18 cellular contexts compared by ENCODE assay signal in the genomic region with DNA sequence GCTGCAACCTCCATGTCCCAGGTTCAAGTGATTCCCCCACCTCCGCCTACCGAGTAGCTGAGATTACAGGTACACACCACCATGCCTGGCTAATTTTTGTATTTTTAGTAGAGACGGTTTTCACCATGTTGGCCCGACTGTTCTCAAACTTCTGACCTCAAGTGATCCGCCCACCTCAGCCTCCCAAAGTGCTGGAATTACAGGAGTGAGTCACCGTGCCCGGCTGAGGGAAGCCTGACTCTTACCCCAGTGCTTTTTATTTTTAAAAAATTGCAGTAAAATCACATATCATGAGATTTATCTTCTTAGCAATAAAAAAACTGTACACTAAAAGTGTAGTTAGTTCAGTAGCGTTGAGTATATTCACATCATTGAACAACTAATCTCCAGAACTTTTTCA.
DNase-seq lines count a peak whose midpoint lies in the region; ATAC-seq and TF ChIP-seq lines count a peak whose summit lies in the region.
"Had no signal": no experiment of that assay in that cellular context is flagged by ENCODE, and none has a peak within 500 bp of the region (broad histone marks: within the 10 kb centered on the region; RNA-seq: fewer than 3 reads in every experiment).

No MANE protein-coding gene starts in this region.

- intact Hi-C loops in activated CD4-positive, alpha-beta T cell treated with anti-CD3 and anti-CD28 coated beads for 36 hours (cut with DNase I, micrococcal nuclease) = no loop called here

- POLR2A ChIA-PET in SK-N-SH (lab: Yijun Ruan, JAX) = no interaction called here
- POLR2A ChIA-PET in activated CD4-positive, alpha-beta T cell treated with anti-CD3 and anti-CD28 coated beads for 36 hours (lab: Charles Lee) = no interaction called here

- peaks cover 47% of the 10 kb centered on the region for H3K4me1 Mint-ChIP-seq in chondrocyte (ENCODE audit: low read depth)
- no peaks in the 10 kb centered on the region for H3K4me1 Mint-ChIP-seq in activated T-cell treated with anti-CD3 and anti-CD28 coated beads, Interleukin-2, amount 50 U/mL, for 72 hours (ENCODE audit: low read depth)
- H3K4me1 Mint-ChIP-seq in activated CD4-positive, alpha-beta T cell treated with anti-CD3 and anti-CD28 coated beads for 36 hours = no peaks in the 10 kb centered on the region

- DNase-seq in EH (ENCODE audit: low read depth) (peak; percentile 16), SK-N-SH (no peak), chondrocyte (ENCODE audit: low spot score) (no peak), islet precursor cell (peak; percentile 45), GM13977 (ENCODE audit: low spot score) (no peak), trophoblast cell (no peak)
- DNase-seq in activated T-cell treated with anti-CD3 and anti-CD28 coated beads, Interleukin-2, amount 50 U/mL, for 72 hours = no peak
- DNase-seq in activated CD4-positive, alpha-beta T cell treated with anti-CD3 and anti-CD28 coated beads for 36 hours = no peak
- DNase-seq: DND-41, H7, IMR-90, Karpas-422, NCI-H187, NCI-H446 treated with DMSO at 0.1 percent for 48 hours, NCI-H748 treated with DMSO at 0.1 percent for 48 hours, PC-3 had no signal

- 63% methylated on average over 8 of the region's 8 CpGs for WGBS in SK-N-SH (ENCODE audit: low lambda C conversion rate)
- no CpG with 5 or more reads among the region's 8 CpGs for WGBS in trophoblast cell (ENCODE audit: extremely low coverage, insufficient coverage, insufficient read length)

- H4K12ac ChIP-seq in trophoblast cell (ENCODE audit: low read depth, low read length) = no peak overlapping the region

- no peak overlapping the region for H3K9ac ChIP-seq in SK-N-SH
- H3K9ac ChIP-seq in trophoblast cell (ENCODE audit: low read length) = no peak overlapping the region
- H3K9ac ChIP-seq: BLaER1 treated with 17β-estradiol and CSF1 and Interleukin-3, amounts not matched to agents 10 nM and 100 nM had no signal

- H2BK120ac ChIP-seq in trophoblast cell (ENCODE audit: insufficient read depth, low read length, poor library complexity) = no peak overlapping the region

- peaks cover 0 to 4% of the 10 kb centered on the region in 2 experiments; a peak in 1 of 4 replicates for H3K4me1 ChIP-seq in SK-N-SH (ENCODE audit: control insufficient read depth in 1 of 2, insufficient read depth in 2 of 2, low read depth in 1 of 2, low read length in 1 of 2)
- peaks cover 0 to 3% of the 10 kb centered on the region in 2 experiments for H3K4me1 ChIP-seq in trophoblast cell (ENCODE audit: control insufficient read depth in 1 of 2, insufficient read depth in 2 of 2, low read length in 2 of 2)

- no peaks in the 10 kb centered on the region for H3K9me2 ChIP-seq in SK-N-SH

- no peak overlapping the region for H4K91ac ChIP-seq in trophoblast cell (ENCODE audit: low read depth, low read length)

- TF ChIP-seq RAD21 in SK-N-SH (IDR thresholded peaks at IDR 0.05; ENCODE audit: low read length) = no peak

- no peaks in the 10 kb centered on the region for H3K27me3 Mint-ChIP-seq in chondrocyte (ENCODE audit: low read depth)
- H3K27me3 Mint-ChIP-seq in activated T-cell treated with anti-CD3 and anti-CD28 coated beads, Interleukin-2, amount 50 U/mL, for 72 hours (ENCODE audit: low read depth) = no peaks in the 10 kb centered on the region
- no peaks in the 10 kb centered on the region for H3K27me3 Mint-ChIP-seq in activated CD4-positive, alpha-beta T cell treated with anti-CD3 and anti-CD28 coated beads for 36 hours

- peaks cover 4% of the 10 kb centered on the region for H3F3A ChIP-seq in SK-N-SH (replicated peaks; ENCODE audit: insufficient read depth)

- no peak for ATAC-seq in activated T-cell treated with anti-CD3 and anti-CD28 coated beads, Interleukin-2, amount 50 U/mL, for 72 hours (replicated peaks in 1 of 2)
- ATAC-seq in activated CD4-positive, alpha-beta T cell treated with anti-CD3 and anti-CD28 coated beads for 36 hours = no peak
- ATAC-seq: PC-3 had no signal

- H3K14ac ChIP-seq in trophoblast cell (ENCODE audit: low read length) = no peak overlapping the region

- no peak overlapping the region for H3K23ac ChIP-seq in trophoblast cell (ENCODE audit: low read length)

- H3K9me3 ChIP-seq in SK-N-SH = no peaks in the 10 kb centered on the region
- peaks cover 3% of the 10 kb centered on the region for H3K9me3 ChIP-seq in trophoblast cell (ENCODE audit: insufficient read depth, low read depth, low read length)
- H3K9me3 ChIP-seq: A549; BLaER1 treated with 17β-estradiol and CSF1 and Interleukin-3, amounts not matched to agents 10 nM and 100 nM had no signal

- no peak overlapping the region for H4K8ac ChIP-seq in trophoblast cell (ENCODE audit: low read depth, low read length)

- peaks cover 8 to 19% of the 10 kb centered on the region in 2 experiments for H3K36me3 ChIP-seq in SK-N-SH (replicated peaks in 1 of 2; ENCODE audit: control insufficient read depth in 1 of 2, insufficient read depth in 2 of 2, low read length in 1 of 2)
- peaks cover 3 to 13% of the 10 kb centered on the region in 2 experiments for H3K36me3 ChIP-seq in trophoblast cell (ENCODE audit: control insufficient read depth in 1 of 2, insufficient read depth in 2 of 2, low read length in 2 of 2)
- H3K36me3 ChIP-seq: BLaER1 treated with 17β-estradiol and CSF1 and Interleukin-3, amounts not matched to agents 10 nM and 100 nM had no signal

- no peak for TF ChIP-seq EP300 in SK-N-SH (IDR thresholded peaks at IDR 0.05; ENCODE audit: borderline replicate concordance in 1 of 2, low read depth in 1 of 2, low read length in 1 of 2)

- peak overlapping the region; percentile 14; the same call in 1 of the 2 replicates for H3K4me2 ChIP-seq in SK-N-SH
- H3K4me2 ChIP-seq in trophoblast cell (ENCODE audit: low read length) = no peak overlapping the region
- H3K4me2 ChIP-seq: A549; BLaER1 treated with 17β-estradiol and CSF1 and Interleukin-3, amounts not matched to agents 10 nM and 100 nM had no signal

- no peaks in the 10 kb centered on the region for H3K9me3 Mint-ChIP-seq in chondrocyte (ENCODE audit: low read depth)
- H3K9me3 Mint-ChIP-seq in activated T-cell treated with anti-CD3 and anti-CD28 coated beads, Interleukin-2, amount 50 U/mL, for 72 hours = no peaks in the 10 kb centered on the region
- H3K9me3 Mint-ChIP-seq in activated CD4-positive, alpha-beta T cell treated with anti-CD3 and anti-CD28 coated beads for 36 hours (ENCODE audit: low read depth) = no peaks in the 10 kb centered on the region

- no peaks in the 10 kb centered on the region for H3K79me1 ChIP-seq in trophoblast cell (ENCODE audit: low read length)

- H4K20me1 ChIP-seq in SK-N-SH (ENCODE audit: insufficient read depth) = peaks cover 4% of the 10 kb centered on the region; the same call in 1 of the 2 replicates
- H4K20me1 ChIP-seq: BLaER1 treated with 17β-estradiol and CSF1 and Interleukin-3, amounts not matched to agents 10 nM and 100 nM had no signal

- CTCF ChIA-PET in SK-N-SH (lab: Yijun Ruan, JAX) = interaction anchor here (0.6 to 0.8 kb wide), 2 partner anchors 16 to 208 kb away, joined by 3 read pairs; no protein-coding TSS in a partner anchor
- CTCF ChIA-PET in activated CD4-positive, alpha-beta T cell treated with anti-CD3 and anti-CD28 coated beads for 36 hours (lab: Charles Lee) = no interaction called here

- no peak overlapping the region for H3K4ac ChIP-seq in trophoblast cell (ENCODE audit: low read depth, low read length)

- no peak overlapping the region for H3K18ac ChIP-seq in trophoblast cell (ENCODE audit: low read length)

- H2BK5ac ChIP-seq in trophoblast cell (ENCODE audit: low read depth, low read length, poor library complexity) = no peak overlapping the region

- H3K4me3 Mint-ChIP-seq in chondrocyte (ENCODE audit: unreplicated experiment) = no peak overlapping the region
- H3K4me3 Mint-ChIP-seq in activated T-cell treated with anti-CD3 and anti-CD28 coated beads, Interleukin-2, amount 50 U/mL, for 72 hours = no peak overlapping the region
- H3K4me3 Mint-ChIP-seq in activated CD4-positive, alpha-beta T cell treated with anti-CD3 and anti-CD28 coated beads for 36 hours = no peak overlapping the region

- in situ Hi-C loops in GM13977 (cut with MboI; ENCODE audit: low pct_unique_long_range_greater_than_20kb, low sequenced_read_pairs, unreplicated experiment) = no loop called here

- peak overlapping the region in 1 of 2 experiments; percentile 61; a peak in 2 of 4 replicates for H3K27ac ChIP-seq in SK-N-SH (ENCODE audit: low read depth in 2 of 2, low read length in 1 of 2)
- H3K27ac ChIP-seq in trophoblast cell (ENCODE audit: low read depth, low read length) = no peak overlapping the region
- H3K27ac ChIP-seq: BLaER1 treated with 17β-estradiol and CSF1 and Interleukin-3, amounts not matched to agents 10 nM and 100 nM had no signal

- H3K4me3 ChIP-seq in SK-N-SH (ENCODE audit: low read depth in 2 of 2, low read length in 1 of 2) (no peak overlapping the region), trophoblast cell (ENCODE audit: low read depth, low read length) (no peak overlapping the region)
- H3K4me3 ChIP-seq: A549; BLaER1 treated with 17β-estradiol and CSF1 and Interleukin-3, amounts not matched to agents 10 nM and 100 nM had no signal

- H3K27ac Mint-ChIP-seq in chondrocyte (ENCODE audit: unreplicated experiment) = peak overlapping the region; percentile 74
- H3K27ac Mint-ChIP-seq in activated T-cell treated with anti-CD3 and anti-CD28 coated beads, Interleukin-2, amount 50 U/mL, for 72 hours = no peak overlapping the region
- H3K27ac Mint-ChIP-seq in activated CD4-positive, alpha-beta T cell treated with anti-CD3 and anti-CD28 coated beads for 36 hours = no peak overlapping the region

- H2AFZ ChIP-seq in SK-N-SH (ENCODE audit: low read depth) (no peak overlapping the region), trophoblast cell (ENCODE audit: insufficient read depth, low read length, poor library complexity) (no peak overlapping the region)

- H3K27me3 ChIP-seq in SK-N-SH (ENCODE audit: insufficient read depth) (no peaks in the 10 kb centered on the region), trophoblast cell (ENCODE audit: insufficient read depth, low read length) (no peaks in the 10 kb centered on the region)
- H3K27me3 ChIP-seq: BLaER1 treated with 17β-estradiol and CSF1 and Interleukin-3, amounts not matched to agents 10 nM and 100 nM had no signal

- no peak for TF ChIP-seq CTCF in SK-N-SH (IDR thresholded peaks at IDR 0.05)
- TF ChIP-seq CTCF in chondrocyte (IDR thresholded peaks at IDR 0.05) = no peak
- no peak for TF ChIP-seq CTCF in GM13977 (IDR thresholded peaks at IDR 0.05; ENCODE audit: extremely low read depth, insufficient read depth, missing control alignments)

- no peak overlapping the region for H2AK5ac ChIP-seq in trophoblast cell (ENCODE audit: low read length)

- no peaks in the 10 kb centered on the region for H3K36me3 Mint-ChIP-seq in chondrocyte (ENCODE audit: low read depth)
- H3K36me3 Mint-ChIP-seq in activated T-cell treated with anti-CD3 and anti-CD28 coated beads, Interleukin-2, amount 50 U/mL, for 72 hours (ENCODE audit: insufficient read depth in 2 of 2) = no peaks in the 10 kb centered on the region
- H3K36me3 Mint-ChIP-seq in activated CD4-positive, alpha-beta T cell treated with anti-CD3 and anti-CD28 coated beads for 36 hours (ENCODE audit: low read depth) = no peaks in the 10 kb centered on the region

- H3K79me2 ChIP-seq in SK-N-SH (ENCODE audit: insufficient read depth) (peaks cover 8% of the 10 kb centered on the region), trophoblast cell (ENCODE audit: control insufficient read depth, insufficient read depth, low read length, poor library complexity) (no peaks in the 10 kb centered on the region)

- H2BK12ac ChIP-seq in trophoblast cell (ENCODE audit: low read length) = no peak overlapping the region

Comparison
In these comparisons a context has a peak if more than half of its experiments do, and no peak if none do; other contexts are left out.
1. DNase-seq: peak in EH (single experiment) and islet precursor cell (single experiment); none in SK-N-SH (single experiment), chondrocyte (single experiment), activated T-cell treated with anti-CD3 and anti-CD28 coated beads, Interleukin-2, amount 50 U/mL, for 72 hours (0 of 2), GM13977 (single experiment), trophoblast cell (0 of 2) and activated CD4-positive, alpha-beta T cell treated with anti-CD3 and anti-CD28 coated beads for 36 hours (single experiment).